In the genomic region with DNA sequence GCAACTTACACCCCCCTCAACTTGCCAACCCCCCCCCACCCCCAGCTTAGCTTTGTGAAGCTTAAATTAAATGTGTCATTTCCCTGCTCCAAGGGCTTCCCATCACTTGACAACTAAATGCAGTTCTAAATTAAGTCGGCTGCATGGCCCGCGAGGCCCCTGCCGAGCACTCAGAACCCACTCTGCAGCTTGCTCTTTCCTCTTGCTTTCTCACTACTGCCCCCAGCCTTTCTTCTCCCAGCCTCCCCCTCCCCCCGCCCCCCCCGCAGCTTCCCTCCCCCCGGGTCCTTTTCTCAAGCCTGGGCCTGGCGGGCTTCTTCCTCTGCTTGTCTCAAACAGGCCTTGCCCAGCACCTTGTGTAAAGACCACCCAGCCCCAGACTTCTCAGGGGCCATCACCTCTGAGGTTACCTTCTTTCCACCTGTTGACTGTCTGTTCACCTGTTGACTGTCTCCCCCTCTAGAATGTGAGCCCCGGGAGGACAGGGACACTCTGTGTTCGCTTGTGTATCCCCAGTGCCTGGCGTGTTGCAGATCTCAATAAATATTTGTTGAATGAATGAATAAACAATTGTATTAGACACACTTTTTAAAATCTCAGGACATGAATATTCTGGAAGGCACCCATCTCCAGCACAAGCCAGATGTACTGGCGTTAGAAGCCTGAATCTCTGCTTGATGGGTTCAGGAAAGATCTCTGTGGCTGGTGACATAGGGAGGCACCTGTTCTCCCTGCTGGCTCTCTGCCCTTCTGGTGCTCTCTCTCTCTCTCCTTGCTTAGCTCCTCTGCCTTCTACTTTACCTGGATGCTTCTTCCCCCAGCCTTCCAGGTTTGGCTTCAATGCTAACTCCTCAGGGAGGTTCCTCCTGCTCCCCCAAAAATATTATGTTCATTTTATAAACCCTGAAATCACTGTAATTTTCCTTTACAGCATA, we compare ENCODE assay signal across 10 cellular contexts. TPM values are rescaled to one million over a fixed set of nuclear protein-coding genes. Genes with fewer than 3 reads are reported as not detected.
DNase-seq lines count a peak whose midpoint lies in the region; ATAC-seq and TF ChIP-seq lines count a peak whose summit lies in the region.
"Had no signal": no experiment of that assay in that cellular context is flagged by ENCODE, and none has a peak within 500 bp of the region (broad histone marks: within the 10 kb centered on the region; RNA-seq: fewer than 3 reads in every experiment).

No MANE protein-coding gene starts in this region.

- no peak for DNase-seq in MCF 10A (ENCODE audit: unreplicated experiment)
- DNase-seq in mammary epithelial cell: no peak
- no peak for DNase-seq in activated B cell treated with CpG ODN at 0.5 μM for 24 hours
- no peak for DNase-seq in memory B cell (ENCODE audit: low spot score in 2 of 2)
- peak; percentile 38 for DNase-seq in ureter (ENCODE audit: low spot score)
- no peak for DNase-seq in SK-N-DZ (ENCODE audit: low spot score)
- DNase-seq in KG1 (lab: John Stamatoyannopoulos, UW): no peak
- DNase-seq: NCI-H226 had no signal

- no peaks in the 10 kb centered on the region for H4K20me1 ChIP-seq in mammary epithelial cell (ENCODE audit: insufficient read depth, low read length)

- H3K36me3 Mint-ChIP-seq in MCF 10A (ENCODE audit: insufficient read depth, unreplicated experiment): no peaks in the 10 kb centered on the region
- H3K36me3 Mint-ChIP-seq in activated B cell treated with CpG ODN at 0.5 μM for 24 hours (ENCODE audit: low read depth): peaks cover 3% of the 10 kb centered on the region
- H3K36me3 Mint-ChIP-seq in memory B cell: no peaks in the 10 kb centered on the region

- no peak overlapping the region for H3K27ac Mint-ChIP-seq in MCF 10A (ENCODE audit: low read depth, unreplicated experiment)
- no peak overlapping the region for H3K27ac Mint-ChIP-seq in activated B cell treated with CpG ODN at 0.5 μM for 24 hours
- no peak overlapping the region for H3K27ac Mint-ChIP-seq in memory B cell

- H3K27me3 Mint-ChIP-seq in MCF 10A (ENCODE audit: insufficient read depth, unreplicated experiment) (peaks cover 44% of the 10 kb centered on the region), activated B cell treated with CpG ODN at 0.5 μM for 24 hours (peaks cover 49% of the 10 kb centered on the region), memory B cell (peaks cover 35% of the 10 kb centered on the region)

- no peaks in the 10 kb centered on the region for H3K9me3 Mint-ChIP-seq in MCF 10A (ENCODE audit: unreplicated experiment)
- no peaks in the 10 kb centered on the region for H3K9me3 Mint-ChIP-seq in activated B cell treated with CpG ODN at 0.5 μM for 24 hours
- peaks cover 2% of the 10 kb centered on the region for H3K9me3 Mint-ChIP-seq in memory B cell

- ATAC-seq in activated B cell treated with CpG ODN at 0.5 μM for 24 hours (ENCODE audit: low read depth): no peak
- no peak for ATAC-seq in memory B cell (ENCODE audit: low read depth)
- no peak for ATAC-seq in GM21576 (IDR thresholded peaks at IDR 0.05; ENCODE audit: unreplicated experiment)

- 49% methylated on average over 7 of the region's 12 CpGs for WGBS in mammary epithelial cell (ENCODE audit: low coverage, missing lambda C conversion rate)

- no peak overlapping the region for H3K4me2 ChIP-seq in mammary epithelial cell (ENCODE audit: insufficient read depth, low read depth, low read length)

- no peak overlapping the region for H2AFZ ChIP-seq in mammary epithelial cell (ENCODE audit: low read depth, low read length)

- H3K9me3 ChIP-seq in mammary epithelial cell (replicated peaks; ENCODE audit: insufficient read depth, low read length): no peaks in the 10 kb centered on the region
- H3K9me3 ChIP-seq: ovary had no signal

- TF ChIP-seq CTCF in MCF 10A (IDR thresholded peaks at IDR 0.05; ENCODE audit: unreplicated experiment): no peak
- no peak for TF ChIP-seq CTCF in mammary epithelial cell (conservative IDR thresholded peaks at IDR 0.05 in 1 of 2, IDR thresholded peaks at IDR 0.05 in 1 of 2; ENCODE audit: extremely low read depth in 1 of 2, insufficient read depth in 1 of 2, low read depth in 1 of 2, low read length in 2 of 2)
- TF ChIP-seq CTCF in activated B cell treated with CpG ODN at 0.5 μM for 24 hours (IDR thresholded peaks at IDR 0.05): no peak

- H3K27ac ChIP-seq in mammary epithelial cell (ENCODE audit: insufficient read depth, low read depth, low read length): no peak overlapping the region

- POLR2A ChIA-PET in MCF 10A (lab: Yijun Ruan, JAX): no interaction called here
- POLR2A ChIA-PET in activated B cell treated with CpG ODN at 0.5 μM for 24 hours (lab: Charles Lee): no interaction called here

- no peaks in the 10 kb centered on the region for H3K79me2 ChIP-seq in mammary epithelial cell (ENCODE audit: insufficient read depth, low read length)

- dilution Hi-C loops in mammary epithelial cell (cut with HindIII; ENCODE audit: low sequenced_read_pairs): loop anchor here (10.0 kb wide), 2 partner anchors 69 to 141 kb away; no protein-coding TSS in a partner anchor

- in situ Hi-C loops in mammary epithelial cell (cut with MboI; ENCODE audit: low sequenced_read_pairs in 2 of 2): loop anchor here in 1 of 2 donors (25.0 kb wide), 1 partner anchor 202 kb away; no protein-coding TSS in a partner anchor

- H3K4me1 ChIP-seq in mammary epithelial cell (ENCODE audit: insufficient read depth, low read length): peaks cover 19% of the 10 kb centered on the region

- H3K4me3 ChIP-seq in mammary epithelial cell (replicated peaks in 1 of 3; ENCODE audit: insufficient read depth in 1 of 3, low read depth in 2 of 3, low read length in 3 of 3): no peak overlapping the region

- peaks cover 6% of the 10 kb centered on the region for H3K4me1 Mint-ChIP-seq in MCF 10A (ENCODE audit: insufficient read depth, unreplicated experiment)
- peaks cover 26% of the 10 kb centered on the region for H3K4me1 Mint-ChIP-seq in activated B cell treated with CpG ODN at 0.5 μM for 24 hours
- peaks cover 9% of the 10 kb centered on the region for H3K4me1 Mint-ChIP-seq in memory B cell

- H3K27me3 ChIP-seq in mammary epithelial cell (ENCODE audit: insufficient read depth, low read length): peaks cover 4% of the 10 kb centered on the region
- H3K27me3 ChIP-seq: ovary had no signal

- intact Hi-C loops in MCF 10A (cut with micrococcal nuclease): no loop called here
- intact Hi-C loops in mammary epithelial cell (cut with micrococcal nuclease): no loop called here
- intact Hi-C loops in activated B cell treated with CpG ODN at 0.5 μM for 24 hours (cut with micrococcal nuclease): no loop called here

- BruUV-seq in MCF 10A (replicated peaks; lab: Mats Ljungman, UMichigan): no TSS peak
- no TSS peak for BruUV-seq in mammary epithelial cell (replicated peaks; lab: Mats Ljungman, UMichigan)

- CTCF ChIA-PET in MCF 10A (lab: Yijun Ruan, JAX): interaction anchor here (1.7 kb wide), 1 partner anchor 199 kb away, joined by 4 read pairs; no protein-coding TSS in a partner anchor
- CTCF ChIA-PET in mammary epithelial cell (lab: Charles Lee; ENCODE audit: low non-redundant PET): no interaction called here
- CTCF ChIA-PET in activated B cell treated with CpG ODN at 0.5 μM for 24 hours (lab: Charles Lee): no interaction called here

- H3K4me3 Mint-ChIP-seq in MCF 10A (ENCODE audit: unreplicated experiment) (peak overlapping the region; percentile 78), activated B cell treated with CpG ODN at 0.5 μM for 24 hours (peak overlapping the region; percentile 41), memory B cell (peak overlapping the region; percentile 70)

- H3K36me3 ChIP-seq in mammary epithelial cell (ENCODE audit: insufficient read depth, low read length): no peaks in the 10 kb centered on the region
- H3K36me3 ChIP-seq: ovary had no signal

- H3K9ac ChIP-seq in mammary epithelial cell (ENCODE audit: insufficient read depth, low read length): no peak overlapping the region

RNA-seq across cellular contexts. Expression of a gene that starts 1.2 kb away (rescaled TPM):
- total RNA-seq in MCF 10A (2022) (0.20 and 0.30 TPM in 2 replicates), mammary epithelial cell (not detected), activated B cell treated with CpG ODN at 0.5 μM for 24 hours (0.07 TPM in 1 of 2 replicates, not detected in the other), ureter (2.2 TPM)
- polyA plus RNA-seq in mammary epithelial cell: not detected
- polyA minus RNA-seq in mammary epithelial cell: not detected
- 0.06 TPM in 1 of 2 replicates, not detected in the other for polyA plus RNA-seq in SK-N-DZ (2014; cell fraction: cytosol; rRNA removed)
- polyA plus RNA-seq in SK-N-DZ (2014; cell fraction: nucleus; rRNA removed): 0.05 TPM in 1 of 2 replicates, not detected in the other

RNA-seq across cellular contexts. Expression of a gene that starts 40.4 kb away (rescaled TPM):
- total RNA-seq in MCF 10A (2022) (0.10 TPM in 1 of 2 replicates, not detected in the other), mammary epithelial cell (under 1 TPM; 0.38 to 0.83 TPM), activated B cell treated with CpG ODN at 0.5 μM for 24 hours (not detected in 2 replicates), ureter (2.4 TPM)
- 0.06 TPM for polyA plus RNA-seq in mammary epithelial cell
- not detected for polyA minus RNA-seq in mammary epithelial cell
- not detected in 2 replicates for polyA plus RNA-seq in SK-N-DZ (2014; cell fraction: cytosol; rRNA removed)
- polyA plus RNA-seq in SK-N-DZ (2014; cell fraction: nucleus; rRNA removed): not detected in 2 replicates
